17 cellular contexts compared by ENCODE assay signal in the genomic region with DNA sequence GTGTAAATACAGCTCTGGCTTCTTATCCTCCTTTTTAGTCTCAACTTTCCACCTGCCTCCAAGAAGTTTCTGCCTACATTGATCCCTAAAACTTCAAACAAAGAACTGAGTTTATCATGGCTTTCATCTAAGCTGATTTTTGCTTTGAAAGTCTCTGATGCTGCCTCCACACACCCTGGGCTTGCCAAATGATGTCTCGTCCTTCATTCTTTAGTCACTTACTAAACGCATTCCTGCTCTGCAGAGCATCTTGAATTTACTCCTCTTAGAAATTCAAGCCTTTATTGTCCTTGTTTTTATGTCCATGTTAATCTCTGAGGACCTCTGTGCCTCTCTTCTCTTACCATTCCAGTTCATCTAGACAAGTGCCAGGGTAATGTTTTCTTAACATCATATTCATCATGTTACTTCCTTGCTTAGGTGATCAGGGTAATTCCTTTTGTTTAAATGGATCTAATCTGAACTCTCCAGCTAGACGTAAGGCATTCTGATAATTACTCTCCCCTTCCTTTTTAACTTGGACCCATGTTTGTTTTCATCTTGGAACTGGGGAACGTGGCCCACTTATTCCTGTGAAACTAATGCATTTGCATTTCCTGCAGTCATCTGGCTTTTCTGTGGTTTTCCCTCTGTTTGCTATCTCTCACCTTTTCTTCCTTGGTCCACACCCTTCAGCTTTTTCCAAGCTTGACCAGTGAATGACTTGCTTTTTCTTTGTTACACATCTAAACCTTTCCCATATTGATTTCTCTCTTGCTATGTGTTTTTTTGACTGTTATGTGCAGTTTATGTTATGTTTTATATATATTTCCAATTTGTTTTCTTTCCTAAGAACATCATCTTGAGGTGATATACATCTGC. TPM values are rescaled to one million over a fixed set of nuclear protein-coding genes. Genes with fewer than 3 reads are reported as not detected.
DNase-seq lines count a peak whose midpoint lies in the region; ATAC-seq and TF ChIP-seq lines count a peak whose summit lies in the region.
"Had no signal": no experiment of that assay in that cellular context is flagged by ENCODE, and none has a peak within 500 bp of the region (broad histone marks: within the 10 kb centered on the region; RNA-seq: fewer than 3 reads in every experiment).

No MANE protein-coding gene starts in this region.

- H3K4me2 ChIP-seq in GM23338 (peak overlapping the region; percentile 59), hepatocyte (no peak overlapping the region)

- no peak overlapping the region for H3K4me3 Mint-ChIP-seq in GM23338
- H3K4me3 Mint-ChIP-seq in WTC11 = peak overlapping the region; percentile 22
- H3K4me3 Mint-ChIP-seq: CD8-positive, alpha-beta T cell; stimulated activated naive B cell treated with anti-CD40 and anti-IgM and Interleukin-4, amounts not matched to agents 10 μg/mL and 1 μg/mL and 100 μg/mL, for 72 hours had no signal

- no peaks in the 10 kb centered on the region for H3F3A ChIP-seq in GM23338 (replicated peaks; ENCODE audit: low read depth)

- CTCF ChIA-PET in WTC11 (lab: Charles Lee) = interaction anchor here (0.6 to 2.1 kb wide), 7 partner anchors 10 to 1549 kb away, joined by 3 to 11 read pairs (median 3); no protein-coding TSS in a partner anchor

- TF ChIP-seq CTCF in GM23338 (conservative IDR thresholded peaks at IDR 0.05; ENCODE audit: low read depth in 2 of 2) (no peak), WTC11 (IDR thresholded peaks at IDR 0.05) (no peak), hepatocyte (IDR thresholded peaks at IDR 0.05; ENCODE audit: poor library complexity) (no peak), stomach (IDR thresholded peaks at IDR 0.05) (no peak)

- H3K9me3 ChIP-seq in hepatocyte (ENCODE audit: low read depth) (no peaks in the 10 kb centered on the region), stomach (peaks cover 0 to 5% (median 0%) of the 10 kb centered on the region in 4 donors)

- H3K4me1 Mint-ChIP-seq in GM23338 = peaks cover 76% of the 10 kb centered on the region
- peaks cover 83% of the 10 kb centered on the region for H3K4me1 Mint-ChIP-seq in WTC11

- no peak for TF ChIP-seq EP300 in stomach (IDR thresholded peaks at IDR 0.05)

- peak overlapping the region; percentile 33 for H3K27ac Mint-ChIP-seq in GM23338
- peak overlapping the region; percentile 88 for H3K27ac Mint-ChIP-seq in WTC11
- H3K27ac Mint-ChIP-seq: CD8-positive, alpha-beta T cell; stimulated activated naive B cell treated with anti-CD40 and anti-IgM and Interleukin-4, amounts not matched to agents 10 μg/mL and 1 μg/mL and 100 μg/mL, for 72 hours had no signal

- H3K4me3 ChIP-seq in GM23338 (no peak overlapping the region), hepatocyte (no peak overlapping the region), stomach (no peak overlapping the region)
- H3K4me3 ChIP-seq: lung had no signal

- H4K20me1 ChIP-seq in GM23338 (replicated peaks; ENCODE audit: insufficient read depth) (no peaks in the 10 kb centered on the region; the same call in 1 of the 2 replicates), hepatocyte (ENCODE audit: insufficient read depth, poor library complexity, severe bottlenecking) (no peaks in the 10 kb centered on the region)

- H3K27me3 Mint-ChIP-seq in GM23338 (ENCODE audit: insufficient read depth, low read depth, poor library complexity) = peaks cover 2% of the 10 kb centered on the region
- H3K27me3 Mint-ChIP-seq in WTC11 (ENCODE audit: low read depth) = no peaks in the 10 kb centered on the region
- H3K27me3 Mint-ChIP-seq: stimulated activated naive B cell treated with anti-CD40 and anti-IgM and Interleukin-4, amounts not matched to agents 10 μg/mL and 1 μg/mL and 100 μg/mL, for 72 hours had no signal

- peaks cover 71% of the 10 kb centered on the region for H3K4me1 ChIP-seq in GM23338 (ENCODE audit: insufficient read depth)
- H3K4me1 ChIP-seq in hepatocyte (ENCODE audit: insufficient read depth) = peaks cover 7% of the 10 kb centered on the region
- H3K4me1 ChIP-seq in stomach = peaks cover 4 to 47% (median 29%) of the 10 kb centered on the region in 4 donors

- no peak for ATAC-seq in GM23338
- ATAC-seq in WTC11 = no peak
- ATAC-seq: CD8-positive, alpha-beta T cell; Panc1; stimulated activated naive B cell treated with anti-CD40 and anti-IgM and Interleukin-4, amounts not matched to agents 10 μg/mL and 1 μg/mL and 100 μg/mL, for 72 hours had no signal

- H3K9me2 ChIP-seq in GM23338 (ENCODE audit: insufficient read depth) (no peaks in the 10 kb centered on the region), hepatocyte (replicated peaks; ENCODE audit: insufficient read depth) (no peaks in the 10 kb centered on the region)

- DNase-seq in GM23338 (ENCODE audit: low spot score) (no peak), WTC11 (ENCODE audit: low spot score) (no peak), hepatocyte (ENCODE audit: low spot score) (no peak), stomach (no peak), NCI-H1105 treated with DMSO at 0.1 percent for 48 hours (lab: John Stamatoyannopoulos, UW) (no peak), NCI-H748 treated with DMSO at 0.1 percent for 48 hours (lab: John Stamatoyannopoulos, UW) (no peak), NCI-H2227 (lab: John Stamatoyannopoulos, UW; ENCODE audit: unreplicated experiment) (no peak)
- DNase-seq in activated CD8-positive, alpha-beta memory T cell treated with anti-CD3 and anti-CD28 coated beads, Interleukin-2, amount 50 U/mL, for 48 hours = no peak
- DNase-seq: activated CD4-positive, alpha-beta T cell treated with anti-CD3 and anti-CD28 coated beads for 48 hours; activated T-cell treated with anti-CD3 and anti-CD28 coated beads, Interleukin-2, amount 50 U/mL, for 48 hours; CD8-positive, alpha-beta T cell; hippocampal formation; NCI-H510A treated with DMSO at 0.1 percent for 48 hours; stimulated activated CD4-positive, alpha-beta T cell treated with anti-CD3 and anti-CD28 coated beads, Interleukin-2, amount 100 ng/mL, for 48 hours; stimulated activated naive B cell treated with anti-CD40 and anti-IgM and Interleukin-4, amounts not matched to agents 10 μg/mL and 1 μg/mL and 100 μg/mL, for 72 hours had no signal

- H3K79me2 ChIP-seq in GM23338 (replicated peaks; ENCODE audit: insufficient read depth) = peaks cover 11% of the 10 kb centered on the region
- H3K79me2 ChIP-seq in hepatocyte = no peaks in the 10 kb centered on the region

- peak overlapping the region; percentile 90; the same call in 1 of the 2 replicates for H3K27ac ChIP-seq in GM23338 (ENCODE audit: low read depth)
- H3K27ac ChIP-seq in hepatocyte = peak overlapping the region; percentile 9
- peak overlapping the region in 3 of 5 donors; percentile 37 to 54 (median 43) for H3K27ac ChIP-seq in stomach

- H2AFZ ChIP-seq in GM23338 (no peak overlapping the region), hepatocyte (no peak overlapping the region)

- H3K27me3 ChIP-seq in GM23338 (ENCODE audit: insufficient read depth) = no peaks in the 10 kb centered on the region
- H3K27me3 ChIP-seq in hepatocyte = no peaks in the 10 kb centered on the region
- no peaks in the 10 kb centered on the region for H3K27me3 ChIP-seq in stomach

- POLR2A ChIA-PET in WTC11 (lab: Charles Lee) = interaction anchor here (1.9 kb wide), 1 partner anchor 34 kb away, joined by 9 read pairs; the partner anchor contains the start of gene MKKS

- peaks cover 13% of the 10 kb centered on the region for H3K36me3 Mint-ChIP-seq in GM23338 (ENCODE audit: low read depth)
- peaks cover 11% of the 10 kb centered on the region for H3K36me3 Mint-ChIP-seq in WTC11

- H3K9me3 Mint-ChIP-seq in GM23338 = peaks cover 8% of the 10 kb centered on the region; the same call in 2 of the 3 replicates
- peaks cover 8% of the 10 kb centered on the region for H3K9me3 Mint-ChIP-seq in WTC11
- H3K9me3 Mint-ChIP-seq: CD8-positive, alpha-beta T cell; stimulated activated naive B cell treated with anti-CD40 and anti-IgM and Interleukin-4, amounts not matched to agents 10 μg/mL and 1 μg/mL and 100 μg/mL, for 72 hours had no signal

- intact Hi-C loops in stomach (cut with DNase I; ENCODE audit: low total_unique reads) = no loop called here

- WGBS in hepatocyte (ENCODE audit: low lambda C conversion rate, missing lambda C conversion rate) = 63% methylated on average over 4 of the region's 4 CpGs
- WGBS in stomach, 5 donors = 29 to 40% (median 36%) methylated on average over 4 of the region's 4 CpGs

- H3K36me3 ChIP-seq in GM23338 (ENCODE audit: insufficient read depth) = no peaks in the 10 kb centered on the region
- H3K36me3 ChIP-seq in hepatocyte (replicated peaks; ENCODE audit: insufficient read depth, low read depth) = no peaks in the 10 kb centered on the region
- H3K36me3 ChIP-seq in stomach = no peaks in the 10 kb centered on the region

- no peak for TF ChIP-seq POLR2A in stomach (IDR thresholded peaks at IDR 0.05)

TF ChIP-seq in WTC11, 78 proteins besides CTCF, POLR2A, EP300 and RAD21 (continues in another document):
- TF ChIP-seq ZNF317 (CRISPR knock-in tag; IDR thresholded peaks at IDR 0.05; ENCODE audit: borderline replicate concordance, low read depth) (no peak), ZNF396 (CRISPR knock-in tag; IDR thresholded peaks at IDR 0.05; ENCODE audit: borderline replicate concordance) (no peak)
- TF ChIP-seq, protein P1, sequence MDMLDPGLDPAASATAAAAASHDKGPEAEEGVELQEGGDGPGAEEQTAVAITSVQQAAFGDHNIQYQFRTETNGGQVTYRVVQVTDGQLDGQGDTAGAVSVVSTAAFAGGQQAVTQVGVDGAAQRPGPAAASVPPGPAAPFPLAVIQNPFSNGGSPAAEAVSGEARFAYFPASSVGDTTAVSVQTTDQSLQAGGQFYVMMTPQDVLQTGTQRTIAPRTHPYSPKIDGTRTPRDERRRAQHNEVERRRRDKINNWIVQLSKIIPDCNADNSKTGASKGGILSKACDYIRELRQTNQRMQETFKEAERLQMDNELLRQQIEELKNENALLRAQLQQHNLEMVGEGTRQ (CRISPR knock-in tag; IDR thresholded peaks at IDR 0.05) = no peak
- TF ChIP-seq, protein P2, sequence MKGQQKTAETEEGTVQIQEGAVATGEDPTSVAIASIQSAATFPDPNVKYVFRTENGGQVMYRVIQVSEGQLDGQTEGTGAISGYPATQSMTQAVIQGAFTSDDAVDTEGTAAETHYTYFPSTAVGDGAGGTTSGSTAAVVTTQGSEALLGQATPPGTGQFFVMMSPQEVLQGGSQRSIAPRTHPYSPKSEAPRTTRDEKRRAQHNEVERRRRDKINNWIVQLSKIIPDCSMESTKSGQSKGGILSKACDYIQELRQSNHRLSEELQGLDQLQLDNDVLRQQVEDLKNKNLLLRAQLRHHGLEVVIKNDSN (CRISPR knock-in tag; IDR thresholded peaks at IDR 0.05) = no peak

RNA-seq across cellular contexts. Expression of gene SLX4IP, which starts 33.1 kb away (rescaled TPM):
- total RNA-seq in GM23338 (2014; rRNA removed; shearing (Covaris generic)) = 7.9 and 9.8 TPM in 2 replicates
- 6.5 and 9.1 TPM in 2 replicates for polyA plus RNA-seq in GM23338 (2016; fragmentation: Nextera tagmentation; extraction: Ambion mirVana)
- total RNA-seq in WTC11 (2021) = 7.4 to 9.9 TPM (median 8.4 TPM) in 3 replicates
- total RNA-seq in hepatocyte = 4.7 and 5.7 TPM in 2 replicates
- polyA plus RNA-seq in hepatocyte = 2.9 TPM in 2 replicates
- total RNA-seq in stomach = 1 to 10 TPM; 1.4 to 4.6 (median 3.0) TPM
- polyA plus RNA-seq in stomach = 1 to 10 TPM in 2 of 3 donors, under 1 TPM in 1; 1.00 to 2.8 (median 1.1) TPM

RNA-seq across cellular contexts. Expression of gene MKKS, which starts 34.2 kb away (rescaled TPM):
- total RNA-seq in GM23338 (2014; rRNA removed; shearing (Covaris generic)) = 16.7 and 21.4 TPM in 2 replicates
- polyA plus RNA-seq in GM23338 (2016; fragmentation: Nextera tagmentation; extraction: Ambion mirVana) = 13.4 and 13.5 TPM in 2 replicates
- 16.5 to 20.9 TPM (median 17.0 TPM) in 3 replicates for total RNA-seq in WTC11 (2021)
- 17.4 and 17.5 TPM in 2 replicates for total RNA-seq in hepatocyte
- polyA plus RNA-seq in hepatocyte = 8.3 and 15.0 TPM in 2 replicates
- 10 to 100 TPM in 3 of 5 donors, 1 to 10 TPM in 2; 6.1 to 13.8 (median 10.5) TPM for total RNA-seq in stomach
- polyA plus RNA-seq in stomach = 10 to 100 TPM; 12.4 to 18.6 (median 17.9) TPM

Comparison
In these comparisons a context has a peak if more than half of its experiments do, and no peak if none do; other contexts are left out.
1. H3K27ac ChIP-seq: peak in every context shown above with its lines; median percentile 90 in GM23338; 43 in stomach; 9 in hepatocyte.